In the genomic region with DNA sequence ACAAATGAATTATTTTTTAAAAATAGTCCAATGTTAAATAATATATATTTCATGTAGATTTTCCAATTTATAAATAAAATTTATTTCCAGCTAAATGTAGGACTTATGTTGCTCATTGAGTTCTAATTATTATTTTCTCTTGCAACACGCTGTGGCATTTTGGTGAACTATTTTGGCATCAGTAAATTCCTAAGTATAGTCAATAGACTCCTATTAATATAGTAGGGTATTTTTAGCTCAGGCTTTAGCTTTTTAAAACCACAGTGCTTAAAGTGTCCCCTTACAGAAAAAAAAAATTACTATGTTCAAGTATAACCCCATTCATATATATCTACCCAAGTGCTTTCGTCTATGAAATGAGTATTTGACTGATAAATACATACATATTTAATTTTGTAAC, we compare ENCODE assay signal across 16 cellular contexts.
DNase-seq lines count a peak whose midpoint lies in the region; ATAC-seq and TF ChIP-seq lines count a peak whose summit lies in the region.
"Had no signal": no experiment of that assay in that cellular context is flagged by ENCODE, and none has a peak within 500 bp of the region (broad histone marks: within the 10 kb centered on the region; RNA-seq: fewer than 3 reads in every experiment).

No MANE protein-coding gene starts in this region.

- H3K27ac ChIP-seq in heart left ventricle (no peak overlapping the region), right atrium auricular region (no peak overlapping the region), mammary epithelial cell (ENCODE audit: insufficient read depth, low read depth, low read length) (no peak overlapping the region)

- CTCF ChIA-PET in mammary epithelial cell (lab: Charles Lee; ENCODE audit: low non-redundant PET) = no interaction called here

- in situ Hi-C loops in mammary epithelial cell (cut with MboI; ENCODE audit: low sequenced_read_pairs in 2 of 2) = loop anchor here in 1 of 2 donors (25.0 kb wide), 1 partner anchor 211 kb away; no protein-coding TSS in a partner anchor

- DNase-seq in heart left ventricle = no peak
- no peak for DNase-seq in right atrium auricular region (ENCODE audit: low spot score)
- DNase-seq in left ventricle myocardium superior = no peak
- peak; percentile 48 for DNase-seq in myocyte (ENCODE audit: low read depth)
- DNase-seq in mammary epithelial cell = no peak
- DNase-seq in activated CD4-positive, alpha-beta T cell treated with anti-CD3 and anti-CD28 coated beads for 48 hours = no peak
- DNase-seq: C1 segment of cervical spinal cord; Calu3; CD4-positive, alpha-beta memory T cell; COR-L47; DMS53; DMS79 treated with DMSO at 0.1 percent for 48 hours; GF-D8; H9 had no signal

- no peak overlapping the region for H3K9ac ChIP-seq in mammary epithelial cell (ENCODE audit: insufficient read depth, low read length)

- H2AFZ ChIP-seq in mammary epithelial cell (ENCODE audit: low read depth, low read length) = no peak overlapping the region
- H2AFZ ChIP-seq: GM23338 had no signal

- H3K9me3 ChIP-seq in heart left ventricle (no peaks in the 10 kb centered on the region), right atrium auricular region (no peaks in the 10 kb centered on the region), mammary epithelial cell (replicated peaks; ENCODE audit: insufficient read depth, low read length) (no peaks in the 10 kb centered on the region)

- no peak overlapping the region for H3K4me3 ChIP-seq in heart left ventricle
- no peak overlapping the region for H3K4me3 ChIP-seq in right atrium auricular region
- no peak overlapping the region for H3K4me3 ChIP-seq in mammary epithelial cell (replicated peaks in 1 of 3; ENCODE audit: insufficient read depth in 1 of 3, low read depth in 2 of 3, low read length in 3 of 3)
- H3K4me3 ChIP-seq: GM23338 had no signal

- no peak for TF ChIP-seq POLR2A in heart left ventricle (IDR thresholded peaks at IDR 0.05)

- H3K36me3 ChIP-seq in heart left ventricle (no peaks in the 10 kb centered on the region), right atrium auricular region (no peaks in the 10 kb centered on the region), mammary epithelial cell (ENCODE audit: insufficient read depth, low read length) (no peaks in the 10 kb centered on the region)

- ATAC-seq in heart left ventricle (peak in 3 of 4 donors; percentile 45 to 79 (median 69)), left ventricle myocardium superior (peak; percentile 69)
- ATAC-seq: GM23338, HCT116 had no signal

- TF ChIP-seq CTCF in heart left ventricle (IDR thresholded peaks at IDR 0.05) (no peak), right atrium auricular region (IDR thresholded peaks at IDR 0.05) (no peak), mammary epithelial cell (conservative IDR thresholded peaks at IDR 0.05 in 1 of 2, IDR thresholded peaks at IDR 0.05 in 1 of 2; ENCODE audit: extremely low read depth in 1 of 2, insufficient read depth in 1 of 2, low read depth in 1 of 2, low read length in 2 of 2) (no peak)

- H3K27me3 ChIP-seq in heart left ventricle (no peaks in the 10 kb centered on the region), right atrium auricular region (no peaks in the 10 kb centered on the region), mammary epithelial cell (ENCODE audit: insufficient read depth, low read length) (no peaks in the 10 kb centered on the region)

- dilution Hi-C loops in mammary epithelial cell (cut with HindIII; ENCODE audit: low sequenced_read_pairs) = no loop called here

- H3K4me1 ChIP-seq in heart left ventricle (peaks cover 0 to 5% (median 0%) of the 10 kb centered on the region in 12 donors), right atrium auricular region (no peaks in the 10 kb centered on the region), mammary epithelial cell (ENCODE audit: insufficient read depth, low read length) (peaks cover 4% of the 10 kb centered on the region)

- H3K4me2 ChIP-seq in mammary epithelial cell (ENCODE audit: insufficient read depth, low read depth, low read length) = no peak overlapping the region
- H3K4me2 ChIP-seq: GM23338 had no signal

- WGBS in heart left ventricle, 4 donors = 39 to 49% (median 47%) methylated on average over 2 of the region's 2 CpGs
- 100% methylated on average over 2 of the region's 2 CpGs for WGBS in mammary epithelial cell (ENCODE audit: low coverage, missing lambda C conversion rate)

- intact Hi-C loops in heart left ventricle (cut with DNase I) = no loop called here
- intact Hi-C loops in left ventricle myocardium superior (cut with micrococcal nuclease) = no loop called here
- intact Hi-C loops in mammary epithelial cell (cut with micrococcal nuclease) = no loop called here

- H4K20me1 ChIP-seq in mammary epithelial cell (ENCODE audit: insufficient read depth, low read length) = no peaks in the 10 kb centered on the region

- BruUV-seq in mammary epithelial cell (replicated peaks; lab: Mats Ljungman, UMichigan) = no TSS peak

- no peaks in the 10 kb centered on the region for H3K79me2 ChIP-seq in mammary epithelial cell (ENCODE audit: insufficient read depth, low read length)
